Comparison of ENCODE assay signal across 1 cellular context in genomic region chr7:55369427-55369826, GRCh38.
A peak's percentile ranks its signal among the peaks of the same experiment; 100 is the strongest.
TF ChIP-seq lines count a peak whose summit lies in the region.

No MANE protein-coding gene starts in this region.

TF ChIP-seq in SK-N-SH, 30 proteins besides CTCF, POLR2A, EP300 and RAD21 (continued from another document):
- TF ChIP-seq YY1 (IDR thresholded peaks at IDR 0.05; ENCODE audit: low read depth): no peak
- no peak for TF ChIP-seq GABPA (IDR thresholded peaks at IDR 0.05; ENCODE audit: low read depth)
- TF ChIP-seq ELF1 (IDR thresholded peaks at IDR 0.05): no peak
- no peak for TF ChIP-seq CHD2 (IDR thresholded peaks at IDR 0.05; ENCODE audit: low read length, partially characterized antibody)
- no peak for TF ChIP-seq USF2 (IDR thresholded peaks at IDR 0.05; ENCODE audit: borderline replicate concordance, low read depth, low read length)
- TF ChIP-seq MEF2A (IDR thresholded peaks at IDR 0.05; ENCODE audit: borderline replicate concordance, low read depth): no peak
- TF ChIP-seq, protein P1, sequence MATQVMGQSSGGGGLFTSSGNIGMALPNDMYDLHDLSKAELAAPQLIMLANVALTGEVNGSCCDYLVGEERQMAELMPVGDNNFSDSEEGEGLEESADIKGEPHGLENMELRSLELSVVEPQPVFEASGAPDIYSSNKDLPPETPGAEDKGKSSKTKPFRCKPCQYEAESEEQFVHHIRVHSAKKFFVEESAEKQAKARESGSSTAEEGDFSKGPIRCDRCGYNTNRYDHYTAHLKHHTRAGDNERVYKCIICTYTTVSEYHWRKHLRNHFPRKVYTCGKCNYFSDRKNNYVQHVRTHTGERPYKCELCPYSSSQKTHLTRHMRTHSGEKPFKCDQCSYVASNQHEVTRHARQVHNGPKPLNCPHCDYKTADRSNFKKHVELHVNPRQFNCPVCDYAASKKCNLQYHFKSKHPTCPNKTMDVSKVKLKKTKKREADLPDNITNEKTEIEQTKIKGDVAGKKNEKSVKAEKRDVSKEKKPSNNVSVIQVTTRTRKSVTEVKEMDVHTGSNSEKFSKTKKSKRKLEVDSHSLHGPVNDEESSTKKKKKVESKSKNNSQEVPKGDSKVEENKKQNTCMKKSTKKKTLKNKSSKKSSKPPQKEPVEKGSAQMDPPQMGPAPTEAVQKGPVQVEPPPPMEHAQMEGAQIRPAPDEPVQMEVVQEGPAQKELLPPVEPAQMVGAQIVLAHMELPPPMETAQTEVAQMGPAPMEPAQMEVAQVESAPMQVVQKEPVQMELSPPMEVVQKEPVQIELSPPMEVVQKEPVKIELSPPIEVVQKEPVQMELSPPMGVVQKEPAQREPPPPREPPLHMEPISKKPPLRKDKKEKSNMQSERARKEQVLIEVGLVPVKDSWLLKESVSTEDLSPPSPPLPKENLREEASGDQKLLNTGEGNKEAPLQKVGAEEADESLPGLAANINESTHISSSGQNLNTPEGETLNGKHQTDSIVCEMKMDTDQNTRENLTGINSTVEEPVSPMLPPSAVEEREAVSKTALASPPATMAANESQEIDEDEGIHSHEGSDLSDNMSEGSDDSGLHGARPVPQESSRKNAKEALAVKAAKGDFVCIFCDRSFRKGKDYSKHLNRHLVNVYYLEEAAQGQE (IDR thresholded peaks at IDR 0.05; ENCODE audit: low read depth, low read length): 0 out of 2 replicates have a peak, but pooled peaks have one; percentile 48
- no peak for TF ChIP-seq EZH2phosphoT487 (IDR thresholded peaks at IDR 0.05; ENCODE audit: borderline replicate concordance, low read depth)
- TF ChIP-seq, protein P2, sequence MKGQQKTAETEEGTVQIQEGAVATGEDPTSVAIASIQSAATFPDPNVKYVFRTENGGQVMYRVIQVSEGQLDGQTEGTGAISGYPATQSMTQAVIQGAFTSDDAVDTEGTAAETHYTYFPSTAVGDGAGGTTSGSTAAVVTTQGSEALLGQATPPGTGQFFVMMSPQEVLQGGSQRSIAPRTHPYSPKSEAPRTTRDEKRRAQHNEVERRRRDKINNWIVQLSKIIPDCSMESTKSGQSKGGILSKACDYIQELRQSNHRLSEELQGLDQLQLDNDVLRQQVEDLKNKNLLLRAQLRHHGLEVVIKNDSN (IDR thresholded peaks at IDR 0.05; ENCODE audit: borderline replicate concordance, low read depth): no peak
- peak; percentile 97 for TF ChIP-seq FOSL2 (IDR thresholded peaks at IDR 0.05; ENCODE audit: borderline replicate concordance, low read depth)
- no peak for TF ChIP-seq IRF3 (IDR thresholded peaks at IDR 0.05; ENCODE audit: low read depth, low read length)
TF ChIP-seq in SK-N-SH: peak in this region for 8.
